Comparison of ENCODE assay signal across 18 cellular contexts in genomic region chr11:61151545-61152252, GRCh38. TPM values are rescaled to one million over a fixed set of nuclear protein-coding genes. Genes with fewer than 3 reads are reported as not detected.
DNase-seq lines count a peak whose midpoint lies in the region; ATAC-seq and TF ChIP-seq lines count a peak whose summit lies in the region.
"Had no signal": no experiment of that assay in that cellular context is flagged by ENCODE, and none has a peak within 500 bp of the region (broad histone marks: within the 10 kb centered on the region; RNA-seq: fewer than 3 reads in every experiment).

No MANE protein-coding gene starts in this region.

- no peak for ATAC-seq in RWPE2 (ENCODE audit: low read depth)
- ATAC-seq in HG02763 (IDR thresholded peaks at IDR 0.05; ENCODE audit: unreplicated experiment), result no peak

- H3K36me3 Mint-ChIP-seq in neural progenitor cell, result peaks cover 19% of the 10 kb centered on the region
- peaks cover 33% of the 10 kb centered on the region for H3K36me3 Mint-ChIP-seq in activated T-helper 2 cell treated with anti-CD3 and anti-CD28 coated beads, Interferon-gamma antibody, Interleukin-2, Interleukin-4, amounts not matched to agents 10 μg/mL and 5 μg/mL and 100 μg/mL, durations not matched to agents 14 hours and 24 hours and 36 hours (ENCODE audit: low read depth)

- H3K4me3 ChIP-seq in RWPE2 (ENCODE audit: severe bottlenecking) (no peak overlapping the region), esophagus squamous epithelium (no peak overlapping the region), neural progenitor cell (no peak overlapping the region), tibial artery (no peak overlapping the region)

- H3K27me3 ChIP-seq in RWPE2 (ENCODE audit: insufficient read depth, poor library complexity, severe bottlenecking), result no peaks in the 10 kb centered on the region
- no peaks in the 10 kb centered on the region for H3K27me3 ChIP-seq in esophagus squamous epithelium
- H3K27me3 ChIP-seq in neural progenitor cell, result no peaks in the 10 kb centered on the region
- H3K27me3 ChIP-seq in tibial artery, result no peaks in the 10 kb centered on the region
- H3K27me3 ChIP-seq: breast epithelium had no signal

- H3K4me2 ChIP-seq in neural progenitor cell, result peak overlapping the region; percentile 53

- H3K4me1 Mint-ChIP-seq in neural progenitor cell, result peaks cover 67% of the 10 kb centered on the region
- H3K4me1 Mint-ChIP-seq in activated T-helper 2 cell treated with anti-CD3 and anti-CD28 coated beads, Interferon-gamma antibody, Interleukin-2, Interleukin-4, amounts not matched to agents 10 μg/mL and 5 μg/mL and 100 μg/mL, durations not matched to agents 14 hours and 24 hours and 36 hours (ENCODE audit: low read depth), result no peaks in the 10 kb centered on the region

- TF ChIP-seq POLR2A in esophagus squamous epithelium (IDR thresholded peaks at IDR 0.05), result no peak

- 77 to 79% methylated on average over 9 to 12 of the region's 12 CpGs for WGBS in esophagus squamous epithelium, 2 donors

- DNase-seq in RWPE2 (ENCODE audit: low spot score) (peak; percentile 9), esophagus squamous epithelium (lab: John Stamatoyannopoulos, UW) (no peak), neural progenitor cell (ENCODE audit: low spot score) (no peak), tibial artery (no peak), dedifferentiated amniotic fluid mesenchymal stem cell (ENCODE audit: extremely low spot score) (no peak)
- no peak for DNase-seq in activated T-helper 2 cell treated with anti-CD3 and anti-CD28 coated beads, Interferon-gamma antibody, Interleukin-2, Interleukin-4, amounts not matched to agents 10 μg/mL and 5 μg/mL and 100 μg/mL, durations not matched to agents 14 hours and 24 hours and 36 hours (ENCODE audit: low spot score)
- DNase-seq: activated CD4-positive, alpha-beta T cell treated with anti-CD3 and anti-CD28 coated beads, Interleukin-2, amount 50 U/mL, for 1 hour; MV-4-11; NCI-H2081; NCI-H510A treated with DMSO at 0.1 percent for 48 hours; T1000 had no signal

- peak overlapping the region; percentile 97 for H3K27ac Mint-ChIP-seq in neural progenitor cell
- H3K27ac Mint-ChIP-seq in activated T-helper 2 cell treated with anti-CD3 and anti-CD28 coated beads, Interferon-gamma antibody, Interleukin-2, Interleukin-4, amounts not matched to agents 10 μg/mL and 5 μg/mL and 100 μg/mL, durations not matched to agents 14 hours and 24 hours and 36 hours, result no peak overlapping the region
- H3K27ac Mint-ChIP-seq: activated naive CD4-positive, alpha-beta T cell treated with anti-CD3 and anti-CD28 coated beads, Interleukin-2, amount 50 U/mL, for 24 hours; B cell had no signal

- peaks cover 28% of the 10 kb centered on the region for H3F3A ChIP-seq in neural progenitor cell (ENCODE audit: low read depth)

- H3K9me3 Mint-ChIP-seq in neural progenitor cell, result peaks cover 21% of the 10 kb centered on the region
- H3K9me3 Mint-ChIP-seq in activated T-helper 2 cell treated with anti-CD3 and anti-CD28 coated beads, Interferon-gamma antibody, Interleukin-2, Interleukin-4, amounts not matched to agents 10 μg/mL and 5 μg/mL and 100 μg/mL, durations not matched to agents 14 hours and 24 hours and 36 hours, result peaks cover 23% of the 10 kb centered on the region
- H3K9me3 Mint-ChIP-seq: activated naive CD4-positive, alpha-beta T cell treated with anti-CD3 and anti-CD28 coated beads, Interleukin-2, amount 50 U/mL, for 24 hours had no signal

- no peak overlapping the region for H3K9ac ChIP-seq in neural progenitor cell

- H3K9me3 ChIP-seq in RWPE2 (ENCODE audit: severe bottlenecking) (peaks cover 9% of the 10 kb centered on the region), esophagus squamous epithelium (peaks cover 0 to 9% (median 0%) of the 10 kb centered on the region in 3 donors), neural progenitor cell (ENCODE audit: low read depth) (peaks cover 3% of the 10 kb centered on the region), tibial artery (no peaks in the 10 kb centered on the region)
- H3K9me3 ChIP-seq: breast epithelium had no signal

- TF ChIP-seq CTCF in RWPE2 (IDR thresholded peaks at IDR 0.05; ENCODE audit: poor library complexity, severe bottlenecking) (no peak), esophagus squamous epithelium (IDR thresholded peaks at IDR 0.05) (no peak), neural progenitor cell (IDR thresholded peaks at IDR 0.05) (no peak), tibial artery (IDR thresholded peaks at IDR 0.05) (no peak)

- H2AFZ ChIP-seq in neural progenitor cell (replicated peaks), result no peak overlapping the region

- peaks cover 6% of the 10 kb centered on the region for H3K27me3 Mint-ChIP-seq in neural progenitor cell (ENCODE audit: insufficient read depth, low read depth)
- no peaks in the 10 kb centered on the region for H3K27me3 Mint-ChIP-seq in activated T-helper 2 cell treated with anti-CD3 and anti-CD28 coated beads, Interferon-gamma antibody, Interleukin-2, Interleukin-4, amounts not matched to agents 10 μg/mL and 5 μg/mL and 100 μg/mL, durations not matched to agents 14 hours and 24 hours and 36 hours (ENCODE audit: low read depth)
- H3K27me3 Mint-ChIP-seq: activated naive CD4-positive, alpha-beta T cell treated with anti-CD3 and anti-CD28 coated beads, Interleukin-2, amount 50 U/mL, for 24 hours; B cell had no signal

- H3K36me3 ChIP-seq in RWPE2 (ENCODE audit: low read depth) (peaks cover 16% of the 10 kb centered on the region), esophagus squamous epithelium (peaks cover 0 to 10% (median 0%) of the 10 kb centered on the region in 3 donors), neural progenitor cell (no peaks in the 10 kb centered on the region), tibial artery (no peaks in the 10 kb centered on the region)
- H3K36me3 ChIP-seq: breast epithelium had no signal

- H3K79me2 ChIP-seq in neural progenitor cell (ENCODE audit: low read depth), result peaks cover 81% of the 10 kb centered on the region

- H3K4me3 Mint-ChIP-seq in neural progenitor cell, result peak overlapping the region; percentile 35
- no peak overlapping the region for H3K4me3 Mint-ChIP-seq in activated T-helper 2 cell treated with anti-CD3 and anti-CD28 coated beads, Interferon-gamma antibody, Interleukin-2, Interleukin-4, amounts not matched to agents 10 μg/mL and 5 μg/mL and 100 μg/mL, durations not matched to agents 14 hours and 24 hours and 36 hours (ENCODE audit: low read depth)
- H3K4me3 Mint-ChIP-seq: activated naive CD4-positive, alpha-beta T cell treated with anti-CD3 and anti-CD28 coated beads, Interleukin-2, amount 50 U/mL, for 24 hours; B cell had no signal

- intact Hi-C loops in esophagus squamous epithelium (cut with DNase I), result no loop called here
- intact Hi-C loops in tibial artery (cut with DNase I; ENCODE audit: low total_unique reads), result no loop called here
- intact Hi-C loops in activated T-helper 2 cell treated with anti-CD3 and anti-CD28 coated beads, Interferon-gamma antibody, Interleukin-2, Interleukin-4, amounts not matched to agents 10 μg/mL and 5 μg/mL and 100 μg/mL, durations not matched to agents 14 hours and 24 hours and 36 hours (cut with micrococcal nuclease), result no loop called here

- H3K27ac ChIP-seq in RWPE2 (ENCODE audit: poor library complexity, severe bottlenecking) (no peak overlapping the region), esophagus squamous epithelium (peak overlapping the region in 3 of 4 donors; percentile 73 to 85 (median 81)), neural progenitor cell (peak overlapping the region; percentile 18), tibial artery (peak overlapping the region; percentile 78 to 84)

- peaks cover 70% of the 10 kb centered on the region for H4K20me1 ChIP-seq in neural progenitor cell (ENCODE audit: low read depth)

- peaks cover 32% of the 10 kb centered on the region for H3K4me1 ChIP-seq in RWPE2 (ENCODE audit: insufficient read depth, poor library complexity, severe bottlenecking)
- H3K4me1 ChIP-seq in esophagus squamous epithelium, result peaks cover 21 to 76% (median 43%) of the 10 kb centered on the region in 3 donors
- peaks cover 59% of the 10 kb centered on the region for H3K4me1 ChIP-seq in neural progenitor cell
- peaks cover 0 to 69% (median 51%) of the 10 kb centered on the region in 4 donors for H3K4me1 ChIP-seq in tibial artery

RNA-seq across cellular contexts. Expression of gene VPS37C, which starts 9.5 kb away (rescaled TPM):
- 10 to 100 TPM; 12.6 to 23.5 (median 18.0) TPM for total RNA-seq in esophagus squamous epithelium
- total RNA-seq in neural progenitor cell (ENCODE audit: low replicate concordance), result 9.9 and 19.9 TPM in 2 replicates
- 10.6 and 12.5 TPM in 2 replicates for total RNA-seq in activated T-helper 2 cell treated with anti-CD3 and anti-CD28 coated beads, Interferon-gamma antibody, Interleukin-2, Interleukin-4, amounts not matched to agents 10 μg/mL and 5 μg/mL and 100 μg/mL, durations not matched to agents 14 hours and 24 hours and 36 hours

RNA-seq across cellular contexts. Expression of gene CD5, which starts 49.4 kb away (rescaled TPM):
- 1 to 10 TPM in 3 of 4 donors, under 1 TPM in 1; 0.75 to 5.8 (median 2.2) TPM for total RNA-seq in esophagus squamous epithelium
- total RNA-seq in neural progenitor cell (ENCODE audit: low replicate concordance), result not detected in 2 replicates
- 395 and 399 TPM in 2 replicates for total RNA-seq in activated T-helper 2 cell treated with anti-CD3 and anti-CD28 coated beads, Interferon-gamma antibody, Interleukin-2, Interleukin-4, amounts not matched to agents 10 μg/mL and 5 μg/mL and 100 μg/mL, durations not matched to agents 14 hours and 24 hours and 36 hours
- total RNA-seq: fibroblast of lung, OCI-LY7, SK-MEL-5 had no signal

RNA-seq across cellular contexts. Expression of gene PGA3, which starts 51.6 kb away (rescaled TPM):
- total RNA-seq in esophagus squamous epithelium (not detected), neural progenitor cell (ENCODE audit: low replicate concordance) (0.28 TPM in 1 of 2 replicates, not detected in the other)
- not detected in 2 replicates for total RNA-seq in activated T-helper 2 cell treated with anti-CD3 and anti-CD28 coated beads, Interferon-gamma antibody, Interleukin-2, Interleukin-4, amounts not matched to agents 10 μg/mL and 5 μg/mL and 100 μg/mL, durations not matched to agents 14 hours and 24 hours and 36 hours
- total RNA-seq: B cell, OCI-LY7, SK-MEL-5 had no signal

Comparison
In these comparisons a context has a peak if more than half of its experiments do, and no peak if none do; other contexts are left out.
1. RNA of gene CD5, which starts 49.4 kb away (total RNA-seq): 395 to 399 TPM in activated T-helper 2 cell treated with anti-CD3 and anti-CD28 coated beads, Interferon-gamma antibody, Interleukin-2, Interleukin-4, amounts not matched to agents 10 μg/mL and 5 μg/mL and 100 μg/mL, durations not matched to agents 14 hours and 24 hours and 36 hours; 0.75 to 5.8 TPM in esophagus squamous epithelium and not detected in neural progenitor cell; every median in the first group is over 10 times any median in the second.